ENCODE assay signal across 8 cellular contexts in genomic region chr5:88727705-88728313, GRCh38.
A peak's percentile ranks its signal among the peaks of the same experiment; 100 is the strongest.
DNase-seq lines count a peak whose midpoint lies in the region; ATAC-seq and TF ChIP-seq lines count a peak whose summit lies in the region.

No MANE protein-coding gene starts in this region.

- no peak overlapping the region for H3K27ac ChIP-seq in CD8-positive, alpha-beta T cell (ENCODE audit: low read depth, low read length)
- H3K27ac ChIP-seq in IMR-90 (ENCODE audit: insufficient read depth, low read length) (no peak overlapping the region), mesenchymal stem cell (ENCODE audit: low read length, poor library complexity, severe bottlenecking) (no peak overlapping the region)

- H4K20me1 ChIP-seq in IMR-90 (ENCODE audit: insufficient read depth, low read length): no peaks in the 10 kb centered on the region

- no peak overlapping the region for H3K4ac ChIP-seq in IMR-90 (ENCODE audit: low read depth, low read length)
- H3K4ac ChIP-seq in mesenchymal stem cell (ENCODE audit: low read depth in 1 of 2, low read length in 2 of 2): no peak overlapping the region

- H3K27me3 ChIP-seq in CD8-positive, alpha-beta T cell (ENCODE audit: insufficient read depth, low read length): no peaks in the 10 kb centered on the region
- H3K27me3 ChIP-seq in IMR-90 (ENCODE audit: control insufficient read depth, insufficient read depth, low read length) (no peaks in the 10 kb centered on the region), mesenchymal stem cell (ENCODE audit: control insufficient read depth in 1 of 2, insufficient read depth in 1 of 2, low read length in 2 of 2) (no peaks in the 10 kb centered on the region)

- POLR2A ChIA-PET in CD8-positive, alpha-beta T cell (lab: Charles Lee): no interaction called here
- POLR2A ChIA-PET in IMR-90 (lab: Charles Lee; ENCODE audit: unreplicated experiment): interaction anchor here (0.7 kb wide), 1 partner anchor 1682 kb away, joined by 3 read pairs; no protein-coding TSS in a partner anchor

- no peak overlapping the region for H2AK9ac ChIP-seq in IMR-90 (replicated peaks; ENCODE audit: low read depth, low read length, poor library complexity)

- peaks cover 18% of the 10 kb centered on the region for H3K27me3 Mint-ChIP-seq in CD8-positive, alpha-beta T cell (ENCODE audit: low read depth)

- H3K9ac ChIP-seq in IMR-90 (ENCODE audit: low read depth, low read length) (no peak overlapping the region), mesenchymal stem cell (ENCODE audit: low read length) (no peak overlapping the region)

- no peak overlapping the region for H3K56ac ChIP-seq in IMR-90 (ENCODE audit: extremely low read depth, insufficient read depth, low read length)

- H3K23ac ChIP-seq in IMR-90 (ENCODE audit: low read depth, low read length): no peak overlapping the region
- no peak overlapping the region for H3K23ac ChIP-seq in mesenchymal stem cell (ENCODE audit: low read length in 2 of 2)

- ATAC-seq in CD8-positive, alpha-beta T cell: no peak
- ATAC-seq in IMR-90 (ENCODE audit: low read depth) (no peak), HG02870 (IDR thresholded peaks at IDR 0.05; ENCODE audit: unreplicated experiment) (no peak)

- H3K27ac Mint-ChIP-seq in CD8-positive, alpha-beta T cell: no peak overlapping the region

- H2AK5ac ChIP-seq in IMR-90 (ENCODE audit: low read depth, low read length): no peak overlapping the region
- H2AK5ac ChIP-seq in mesenchymal stem cell (ENCODE audit: low read length, severe bottlenecking): no peak overlapping the region

- H3K36me3 Mint-ChIP-seq in CD8-positive, alpha-beta T cell: no peaks in the 10 kb centered on the region

- TF ChIP-seq RAD21 in IMR-90 (IDR thresholded peaks at IDR 0.05; ENCODE audit: low read length): peak; percentile 53

- peak; percentile 78 for TF ChIP-seq CTCF in CD8-positive, alpha-beta T cell (IDR thresholded peaks at IDR 0.05)
- TF ChIP-seq CTCF in IMR-90 (conservative IDR thresholded peaks at IDR 0.05; ENCODE audit: low read depth, low read length) (peak; percentile 56), astrocyte of the cerebellum (IDR thresholded peaks at IDR 0.05; ENCODE audit: low read depth, low read length, missing control alignments) (peak; percentile 5), GM20000 (IDR thresholded peaks at IDR 0.05; ENCODE audit: extremely low read depth, missing control alignments) (no peak)

- H2BK120ac ChIP-seq in IMR-90 (ENCODE audit: low read depth, low read length) (no peak overlapping the region), mesenchymal stem cell (ENCODE audit: low read depth, low read length) (no peak overlapping the region)

- H3K79me1 ChIP-seq in IMR-90 (ENCODE audit: low read depth in 1 of 2, low read length in 2 of 2) (no peaks in the 10 kb centered on the region), mesenchymal stem cell (replicated peaks; ENCODE audit: low read length, poor library complexity, severe bottlenecking) (no peaks in the 10 kb centered on the region)

- no peak overlapping the region for H3K4me3 Mint-ChIP-seq in CD8-positive, alpha-beta T cell

- in situ Hi-C loops in IMR-90 (cut with MboI; ENCODE audit: low sequenced_read_pairs) (no loop called here), astrocyte of the cerebellum (cut with HindIII; ENCODE audit: low sequenced_read_pairs) (loop anchor here (25.0 kb wide), 1 partner anchor 1009 kb away; no protein-coding TSS in a partner anchor)

- no TSS peak for BruUV-seq in IMR-90 (replicated peaks; lab: Mats Ljungman, UMichigan)

- no CpG with 5 or more reads among the region's 3 CpGs for WGBS in IMR-90 (ENCODE audit: extremely low coverage in 2 of 2, insufficient read length in 1 of 2), 2 experiments
- 0% methylated on average over 1 of the region's 3 CpGs for WGBS in mesenchymal stem cell

- no peaks in the 10 kb centered on the region for H3K9me3 Mint-ChIP-seq in CD8-positive, alpha-beta T cell

- H3K4me2 ChIP-seq in IMR-90 (ENCODE audit: low read depth, low read length) (no peak overlapping the region), mesenchymal stem cell (ENCODE audit: low read length, poor library complexity, severe bottlenecking) (no peak overlapping the region)

- H3K9me3 ChIP-seq in CD8-positive, alpha-beta T cell (ENCODE audit: low read length): no peaks in the 10 kb centered on the region
- H3K9me3 ChIP-seq in IMR-90 (ENCODE audit: control insufficient read depth, insufficient read depth, low read length): no peaks in the 10 kb centered on the region
- H3K9me3 ChIP-seq in mesenchymal stem cell (ENCODE audit: control insufficient read depth, low read length): no peaks in the 10 kb centered on the region

- H3K18ac ChIP-seq in IMR-90 (ENCODE audit: low read depth, low read length): no peak overlapping the region
- no peak overlapping the region for H3K18ac ChIP-seq in mesenchymal stem cell (ENCODE audit: low read depth in 1 of 2, low read length in 2 of 2)

- H3K9me1 ChIP-seq in IMR-90 (ENCODE audit: insufficient read depth, low read length): no peaks in the 10 kb centered on the region

- no peak overlapping the region for H2BK15ac ChIP-seq in IMR-90 (ENCODE audit: low read depth, low read length)
- H2BK15ac ChIP-seq in mesenchymal stem cell (ENCODE audit: low read depth, poor library complexity, severe bottlenecking): no peak overlapping the region

- intact Hi-C loops in CD8-positive, alpha-beta T cell (cut with DNase I, micrococcal nuclease): loop anchor here in 1 of 2 experiments (2.0 kb wide), 1 partner anchor 1659 kb away; no protein-coding TSS in a partner anchor
- intact Hi-C loops in IMR-90 (cut with micrococcal nuclease): loop anchor here (5.0 to 10.0 kb wide), 3 partner anchors 214 to 1704 kb away; no protein-coding TSS in a partner anchor

- H3K14ac ChIP-seq in IMR-90 (replicated peaks; ENCODE audit: low read depth, low read length) (no peak overlapping the region), mesenchymal stem cell (ENCODE audit: low read length in 2 of 2) (no peak overlapping the region)

- no peaks in the 10 kb centered on the region for H3K4me1 Mint-ChIP-seq in CD8-positive, alpha-beta T cell (ENCODE audit: low read depth)

- H3K36me3 ChIP-seq in CD8-positive, alpha-beta T cell (ENCODE audit: insufficient read depth, low read length): no peaks in the 10 kb centered on the region
- no peaks in the 10 kb centered on the region for H3K36me3 ChIP-seq in IMR-90 (ENCODE audit: control insufficient read depth, insufficient read depth, low read length)
- H3K36me3 ChIP-seq in mesenchymal stem cell (ENCODE audit: control insufficient read depth in 1 of 2, insufficient read depth in 2 of 2, low read depth in 1 of 2, low read length in 2 of 2): no peaks in the 10 kb centered on the region

- no peak for DNase-seq in CD8-positive, alpha-beta T cell
- DNase-seq in IMR-90 (peak; percentile 24), astrocyte of the cerebellum (ENCODE audit: low read depth) (peak; percentile 16), mesenchymal stem cell (peak; percentile 42), GM20000 (ENCODE audit: low spot score) (no peak), nucleus accumbens (lab: John Stamatoyannopoulos, UW) (no peak), T-helper 1 cell (no peak)

- H2BK5ac ChIP-seq in IMR-90 (ENCODE audit: low read depth, low read length, poor library complexity, severe bottlenecking) (no peak overlapping the region), mesenchymal stem cell (ENCODE audit: low read depth, low read length, poor library complexity, severe bottlenecking) (no peak overlapping the region)

- no peaks in the 10 kb centered on the region for H3K4me1 ChIP-seq in CD8-positive, alpha-beta T cell (ENCODE audit: insufficient read depth, low read length)
- no peaks in the 10 kb centered on the region for H3K4me1 ChIP-seq in IMR-90 (ENCODE audit: control insufficient read depth, insufficient read depth, low read length)
- no peaks in the 10 kb centered on the region for H3K4me1 ChIP-seq in mesenchymal stem cell (ENCODE audit: control insufficient read depth, insufficient read depth, low read depth, low read length)

- dilution Hi-C loops in IMR-90 (cut with HindIII; ENCODE audit: low sequenced_read_pairs, unreplicated experiment): no loop called here

- H2AFZ ChIP-seq in IMR-90 (replicated peaks; ENCODE audit: low read length, poor library complexity) (no peak overlapping the region), mesenchymal stem cell (ENCODE audit: low read depth, low read length) (no peak overlapping the region)

- TF ChIP-seq POLR2A in IMR-90 (IDR thresholded peaks at IDR 0.05; ENCODE audit: low read depth, low read length): no peak

- no peak overlapping the region for H3K4me3 ChIP-seq in CD8-positive, alpha-beta T cell (ENCODE audit: low read depth, low read length)
- no peak overlapping the region for H3K4me3 ChIP-seq in IMR-90 (ENCODE audit: insufficient read depth, low read depth, low read length)
- H3K4me3 ChIP-seq in astrocyte of the cerebellum (ENCODE audit: low read depth, low read length): no peak overlapping the region
- H3K4me3 ChIP-seq in mesenchymal stem cell (ENCODE audit: insufficient read depth in 1 of 2, low read depth in 1 of 2, low read length in 2 of 2): no peak overlapping the region

- H2BK20ac ChIP-seq in IMR-90 (ENCODE audit: low read depth, low read length): no peak overlapping the region

- CTCF ChIA-PET in CD8-positive, alpha-beta T cell (lab: Charles Lee): interaction anchor here (0.9 to 4.0 kb wide), 10 partner anchors 10 to 1802 kb away, joined by 3 to 31 read pairs (median 4); partner anchors contain the start of gene LYSMD3
- CTCF ChIA-PET in IMR-90 (lab: Yijun Ruan, JAX): interaction anchor here (0.5 to 3.1 kb wide), 10 partner anchors 9 to 1618 kb away, joined by 3 to 16 read pairs (median 3); partner anchors contain the start of gene MEF2C

- no peak overlapping the region for H4K91ac ChIP-seq in IMR-90 (ENCODE audit: insufficient read depth, low read depth, low read length)
- no peak overlapping the region for H4K91ac ChIP-seq in mesenchymal stem cell (ENCODE audit: low read length)

- no peak overlapping the region for H4K8ac ChIP-seq in IMR-90 (ENCODE audit: low read depth in 2 of 2, low read length in 2 of 2)
- H4K8ac ChIP-seq in mesenchymal stem cell (ENCODE audit: low read length): no peak overlapping the region

- H4K5ac ChIP-seq in IMR-90 (ENCODE audit: low read depth, low read length): no peak overlapping the region

- no peak overlapping the region for H2BK12ac ChIP-seq in mesenchymal stem cell (ENCODE audit: low read length in 2 of 2)

TF ChIP-seq in IMR-90, 13 proteins besides CTCF, POLR2A, EP300 and RAD21:
- TF ChIP-seq SMC3 (IDR thresholded peaks at IDR 0.05; ENCODE audit: low read depth, low read length) (peak; percentile 77), MXI1 (IDR thresholded peaks at IDR 0.05; ENCODE audit: borderline replicate concordance, low read depth, low read length) (no peak)
TF ChIP-seq in IMR-90: peak in this region for 1.

Comparison
In these comparisons a context has a peak if more than half of its experiments do, and no peak if none do; other contexts are left out.
1. DNase-seq: peak in IMR-90 (single experiment), astrocyte of the cerebellum (single experiment) and mesenchymal stem cell (single experiment); none in CD8-positive, alpha-beta T cell (0 of 7), GM20000 (single experiment), nucleus accumbens (0 of 56) and T-helper 1 cell (0 of 5).